Comparison of ENCODE assay signal across 8 cellular contexts in genomic region chr13:102773441-102774209, GRCh38.
DNase-seq lines count a peak whose midpoint lies in the region; ATAC-seq, FAIRE-seq and TF ChIP-seq lines count a peak whose summit lies in the region.

Gene TEX30 (minus strand): TSS chr13:102773786. CDS start chr13:102770026, 3,760 bp downstream.

- H3K4me3 ChIP-seq in retinal pigment epithelial cell (ENCODE audit: low read length): peak within 1 kb of the TSS; percentile 84
- H3K4me3 ChIP-seq in WERI-Rb-1 (ENCODE audit: low read depth, low read length): no peak within 1 kb of the TSS

- H3K9me3 ChIP-seq in WERI-Rb-1 (ENCODE audit: severe bottlenecking): peaks cover 7% of the 10 kb centered on the region

- DNase-seq in GM18507 (ENCODE audit: extremely low spot score, insufficient read length, low read depth) (peak; percentile 83), NCI-H1694 (lab: John Stamatoyannopoulos, UW) (peak; percentile 14), T-helper 9 cell (peak; percentile 81), astrocyte of the hippocampus (ENCODE audit: low read depth, low spot score) (peak; percentile 96), hepatic stellate cell (ENCODE audit: low spot score) (peak; percentile 85), retinal pigment epithelial cell (ENCODE audit: low read depth) (peak; percentile 34), WERI-Rb-1 (no peak)

- TF ChIP-seq CTCF in retinal pigment epithelial cell (conservative IDR thresholded peaks at IDR 0.05; ENCODE audit: low read depth, low read length) (no peak), WERI-Rb-1 (IDR thresholded peaks at IDR 0.05; ENCODE audit: low read depth, low read length) (no peak)

- no peaks in the 10 kb centered on the region for H3K27me3 ChIP-seq in WERI-Rb-1 (ENCODE audit: insufficient read depth, low read depth, severe bottlenecking)

- FAIRE-seq in GM18507 (lab: Jason Lieb, UNC): peak; percentile 84

- no peak within 1 kb of the TSS for H3K27ac ChIP-seq in WERI-Rb-1

- H3K36me3 ChIP-seq in WERI-Rb-1: peaks cover 3% of the 10 kb centered on the region

- peak; percentile 89 for ATAC-seq in HG02884 (IDR thresholded peaks at IDR 0.05; ENCODE audit: unreplicated experiment)
